ENCODE assay signal across 34 cellular contexts in genomic region chr16:74752258-74752657, GRCh38. TPM values are rescaled to one million over a fixed set of nuclear protein-coding genes. Genes with fewer than 3 reads are reported as not detected.
"Had no signal": no experiment of that assay in that cellular context is flagged by ENCODE, and none has a peak within 500 bp of the region (broad histone marks: within the 10 kb centered on the region; RNA-seq: fewer than 3 reads in every experiment).

No MANE protein-coding gene starts in this region.

- H3K36me3 Mint-ChIP-seq: mesothelial cell of epicardium; naive B cell; stimulated activated effector memory CD8-positive, alpha-beta T cell treated with anti-CD3 and anti-CD28 coated beads, Interleukin-12 subunit alpha, Interleukin-12 subunit beta, amount 100 ng/mL, for 72 hours; WTC11 had no signal

- DNase-seq: activated CD4-positive, alpha-beta memory T cell treated with anti-CD3 and anti-CD28 coated beads, Interleukin-2, amount 10 ng/mL, durations not matched to agents 7 days and 5 days; activated CD4-positive, alpha-beta T cell treated with anti-CD3 and anti-CD28 coated beads for 1 hour; activated CD4-positive, alpha-beta T cell treated with anti-CD3 and anti-CD28 coated beads, Interleukin-2, amount 10 ng/mL, durations not matched to agents 7 days and 5 days; activated CD8-positive, alpha-beta memory T cell treated with anti-CD3 and anti-CD28 coated beads, Interleukin-2, amount 50 U/mL, for 48 hours; activated gamma-delta T cell; activated naive CD4-positive, alpha-beta T cell treated with anti-CD3 and anti-CD28 coated beads, Interleukin-2, amount 50 U/mL, for 16 hours; activated T-cell treated with anti-CD3 and anti-CD28 coated beads, Interleukin-2, amount 50 U/mL, for 24 hours; amniotic stem cell; colonic mucosa; effector memory CD4-positive, alpha-beta T cell; islet precursor cell; left colon; naive B cell; nephron progenitor cell; ovary; retina; stimulated activated CD4-positive, alpha-beta T cell treated with anti-CD3 and anti-CD28 coated beads, Interleukin-4, amount 100 ng/mL, for 24 hours; stimulated activated naive CD8-positive, alpha-beta T cell treated with anti-CD3 and anti-CD28 coated beads, Interleukin-15, amount 100 ng/mL, for 72 hours; T-helper 17 cell; T1000; tibial artery had no signal

- H3K9me3 Mint-ChIP-seq: activated CD4-positive, alpha-beta memory T cell treated with anti-CD3 and anti-CD28 coated beads, Interleukin-2, amount 10 ng/mL, durations not matched to agents 7 days and 5 days; activated CD4-positive, alpha-beta T cell treated with anti-CD3 and anti-CD28 coated beads, Interleukin-2, amount 10 ng/mL, durations not matched to agents 7 days and 5 days; activated T-cell treated with anti-CD3 and anti-CD28 coated beads, Interleukin-2, amount 50 U/mL, for 24 hours; central memory CD8-positive, alpha-beta T cell; mesothelial cell of epicardium; naive B cell; nephron progenitor cell; stimulated activated effector memory CD8-positive, alpha-beta T cell treated with anti-CD3 and anti-CD28 coated beads, Interleukin-12 subunit alpha, Interleukin-12 subunit beta, amount 100 ng/mL, for 72 hours; stimulated activated naive CD8-positive, alpha-beta T cell treated with anti-CD3 and anti-CD28 coated beads, Interleukin-15, amount 100 ng/mL, for 72 hours; WTC11 had no signal

- H3K9me3 ChIP-seq: breast epithelium, colonic mucosa, gastroesophageal sphincter, ovary, prostate gland, tibial artery had no signal

- H3K36me3 ChIP-seq: breast epithelium, colonic mucosa, gastroesophageal sphincter, ovary, prostate gland, tibial artery had no signal

- H3K4me1 ChIP-seq: breast epithelium, colonic mucosa, gastroesophageal sphincter, prostate gland, tibial artery had no signal

- H3K4me3 ChIP-seq: breast epithelium, colonic mucosa, gastroesophageal sphincter, hepatocyte, ovary, prostate gland, skin epidermis, tibial artery had no signal

- H3K27me3 Mint-ChIP-seq: stimulated activated naive CD8-positive, alpha-beta T cell treated with anti-CD3 and anti-CD28 coated beads, Interleukin-15, amount 100 ng/mL, for 72 hours had no signal

- H2AFZ ChIP-seq: hepatocyte had no signal

- H3K79me2 ChIP-seq: hepatocyte had no signal

- H3K4me3 Mint-ChIP-seq: activated CD4-positive, alpha-beta memory T cell treated with anti-CD3 and anti-CD28 coated beads, Interleukin-2, amount 10 ng/mL, durations not matched to agents 7 days and 5 days; activated CD4-positive, alpha-beta T cell treated with anti-CD3 and anti-CD28 coated beads, Interleukin-2, amount 10 ng/mL, durations not matched to agents 7 days and 5 days; activated T-cell treated with anti-CD3 and anti-CD28 coated beads, Interleukin-2, amount 50 U/mL, for 24 hours; central memory CD8-positive, alpha-beta T cell; mesothelial cell of epicardium; naive B cell; nephron progenitor cell; stimulated activated effector memory CD8-positive, alpha-beta T cell treated with anti-CD3 and anti-CD28 coated beads, Interleukin-12 subunit alpha, Interleukin-12 subunit beta, amount 100 ng/mL, for 72 hours; stimulated activated naive CD8-positive, alpha-beta T cell treated with anti-CD3 and anti-CD28 coated beads, Interleukin-15, amount 100 ng/mL, for 72 hours; T-helper 17 cell; WTC11 had no signal

- ATAC-seq: gastroesophageal sphincter; left colon; sciatic nerve; stimulated activated effector memory CD8-positive, alpha-beta T cell treated with anti-CD3 and anti-CD28 coated beads, Interleukin-12 subunit alpha, Interleukin-12 subunit beta, amount 100 ng/mL, for 72 hours; stimulated activated naive CD8-positive, alpha-beta T cell treated with anti-CD3 and anti-CD28 coated beads, Interleukin-15, amount 100 ng/mL, for 72 hours; T-helper 17 cell; WTC11 had no signal

- H3K4me2 ChIP-seq: hepatocyte had no signal

- H3K27ac Mint-ChIP-seq: activated CD4-positive, alpha-beta memory T cell treated with anti-CD3 and anti-CD28 coated beads, Interleukin-2, amount 10 ng/mL, durations not matched to agents 7 days and 5 days; activated CD4-positive, alpha-beta T cell treated with anti-CD3 and anti-CD28 coated beads, Interleukin-2, amount 10 ng/mL, durations not matched to agents 7 days and 5 days; activated T-cell treated with anti-CD3 and anti-CD28 coated beads, Interleukin-2, amount 50 U/mL, for 24 hours; mesothelial cell of epicardium; naive B cell; nephron progenitor cell; stimulated activated effector memory CD8-positive, alpha-beta T cell treated with anti-CD3 and anti-CD28 coated beads, Interleukin-12 subunit alpha, Interleukin-12 subunit beta, amount 100 ng/mL, for 72 hours; T-helper 17 cell; WTC11 had no signal

- H3K4me1 Mint-ChIP-seq: activated CD4-positive, alpha-beta memory T cell treated with anti-CD3 and anti-CD28 coated beads, Interleukin-2, amount 10 ng/mL, durations not matched to agents 7 days and 5 days; activated CD4-positive, alpha-beta T cell treated with anti-CD3 and anti-CD28 coated beads, Interleukin-2, amount 10 ng/mL, durations not matched to agents 7 days and 5 days; central memory CD8-positive, alpha-beta T cell; mesothelial cell of epicardium; naive B cell; stimulated activated effector memory CD8-positive, alpha-beta T cell treated with anti-CD3 and anti-CD28 coated beads, Interleukin-12 subunit alpha, Interleukin-12 subunit beta, amount 100 ng/mL, for 72 hours; stimulated activated naive CD8-positive, alpha-beta T cell treated with anti-CD3 and anti-CD28 coated beads, Interleukin-15, amount 100 ng/mL, for 72 hours; T-helper 17 cell had no signal

- H3K27me3 ChIP-seq: breast epithelium, colonic mucosa, hepatocyte, ovary had no signal

- H3K27ac ChIP-seq: breast epithelium, colonic mucosa, gastroesophageal sphincter, hepatocyte, ovary, prostate gland, skin epidermis, tibial artery had no signal

RNA-seq across cellular contexts. Expression of gene FA2H, which starts 22.4 kb away (rescaled TPM):
- total RNA-seq: dermis microvascular lymphatic vessel endothelial cell, fibroblast of lung, fibroblast of villous mesenchyme, mesothelial cell of epicardium had no signal
- polyA plus RNA-seq: fibroblast of lung had no signal

RNA-seq across cellular contexts. Expression of gene MLKL, which starts 51.6 kb away (rescaled TPM):
- total RNA-seq: mesothelial cell of epicardium had no signal
